8 cellular contexts compared by ENCODE assay signal in genomic region chr14:93939304-93940229, GRCh38. TPM values are rescaled to one million over a fixed set of nuclear protein-coding genes. Genes with fewer than 3 reads are reported as not detected.
A peak's percentile ranks its signal among the peaks of the same experiment; 100 is the strongest.
DNase-seq lines count a peak whose midpoint lies in the region; ATAC-seq and TF ChIP-seq lines count a peak whose summit lies in the region.

No MANE protein-coding gene starts in this region.

- peak overlapping the region; percentile 33 for H3K4me3 ChIP-seq in epithelial cell of proximal tubule (ENCODE audit: low read depth, low read length)

- DNase-seq in NCI-H2029 (lab: John Stamatoyannopoulos, UW), result peak; percentile 19
- no peak for DNase-seq in NCI-H2029 treated with DMSO at 0.1 percent for 48 hours (lab: John Stamatoyannopoulos, UW)
- DNase-seq in NCI-H524 treated with DMSO at 0.1 percent for 48 hours (lab: John Stamatoyannopoulos, UW), result peak; percentile 53
- DNase-seq in activated CD8-positive, alpha-beta memory T cell treated with anti-CD3 and anti-CD28 coated beads, Interleukin-2, amount 50 U/mL, for 24 hours (ENCODE audit: extremely low read depth), result peak; percentile 77
- no peak for DNase-seq in epithelial cell of proximal tubule (ENCODE audit: low read depth)
- peak; percentile 81 for DNase-seq in mucosa of gallbladder (ENCODE audit: low spot score)
- peak; percentile 83 to 90 for DNase-seq in stimulated activated CD8-positive, alpha-beta memory T cell treated with anti-CD3 and anti-CD28 coated beads, Interleukin-7, amount 100 ng/mL, for 1 hour (ENCODE audit: low read depth in 2 of 2)

- peak; percentile 89 for ATAC-seq in HG02884 (IDR thresholded peaks at IDR 0.05; ENCODE audit: unreplicated experiment)

- TF ChIP-seq CTCF in epithelial cell of proximal tubule (conservative IDR thresholded peaks at IDR 0.05; ENCODE audit: low read depth, low read length), result peak; percentile 54

RNA-seq across cellular contexts. Expression of gene FAM181A, which starts 12.4 kb away (rescaled TPM):
- total RNA-seq in epithelial cell of proximal tubule, result not detected in 2 replicates
- total RNA-seq in mucosa of gallbladder, result not detected

RNA-seq across cellular contexts. Expression of gene ASB2, which starts 36.8 kb away (rescaled TPM):
- total RNA-seq in epithelial cell of proximal tubule, result 0.46 and 1.4 TPM in 2 replicates
- total RNA-seq in mucosa of gallbladder, result 28.0 TPM

RNA-seq across cellular contexts. Expression of gene CCDC197, which starts 57.5 kb away (rescaled TPM):
- total RNA-seq in epithelial cell of proximal tubule (not detected in 2 replicates), mucosa of gallbladder (not detected)

Comparison
In these comparisons a context has a peak if more than half of its experiments do, and no peak if none do; other contexts are left out.
1. DNase-seq: peak in NCI-H2029 (single experiment), NCI-H524 treated with DMSO at 0.1 percent for 48 hours (single experiment), activated CD8-positive, alpha-beta memory T cell treated with anti-CD3 and anti-CD28 coated beads, Interleukin-2, amount 50 U/mL, for 24 hours (single experiment), mucosa of gallbladder (single experiment) and stimulated activated CD8-positive, alpha-beta memory T cell treated with anti-CD3 and anti-CD28 coated beads, Interleukin-7, amount 100 ng/mL, for 1 hour (2 of 2); none in NCI-H2029 treated with DMSO at 0.1 percent for 48 hours (single experiment) and epithelial cell of proximal tubule (single experiment).
2. RNA of gene ASB2, which starts 36.8 kb away (total RNA-seq): 28.0 TPM in mucosa of gallbladder (single experiment); 0.46 to 1.4 TPM in epithelial cell of proximal tubule; every median in the first group is over 10 times any median in the second.